In genomic region chr22:44684506-44685383, GRCh38 we compare ENCODE assay signal across 8 cellular contexts. TPM values are rescaled to one million over a fixed set of nuclear protein-coding genes. Genes with fewer than 3 reads are reported as not detected.
DNase-seq lines count a peak whose midpoint lies in the region; ATAC-seq and TF ChIP-seq lines count a peak whose summit lies in the region.

No MANE protein-coding gene starts in this region.

- TF ChIP-seq RAD21 in liver (IDR thresholded peaks at IDR 0.05) = peak; percentile 81 to 90

- WGBS in liver = 25% methylated on average over 23 of the region's 23 CpGs

- H3K4me3 ChIP-seq in choroid plexus epithelial cell (ENCODE audit: low read depth, low read length) (no peak overlapping the region), liver (ENCODE audit: low read depth in 1 of 3, low read length in 3 of 3) (no peak overlapping the region)

- TF ChIP-seq CTCF in choroid plexus epithelial cell (conservative IDR thresholded peaks at IDR 0.05; ENCODE audit: low read depth, low read length) (peak; percentile 98), liver (IDR thresholded peaks at IDR 0.05; ENCODE audit: low read depth, low read length, missing input control) (peak; percentile 99)

- peak; percentile 77 for DNase-seq in 8988T
- DNase-seq in NCI-H524 treated with DMSO at 0.1 percent for 48 hours (lab: John Stamatoyannopoulos, UW) = peak; percentile 41
- DNase-seq in activated CD4-positive, alpha-beta T cell treated with anti-CD3 and anti-CD28 coated beads for 48 hours = peak; percentile 93
- peak; percentile 93 for DNase-seq in choroid plexus epithelial cell (ENCODE audit: low read depth)
- DNase-seq in stimulated activated CD4-positive, alpha-beta T cell treated with anti-CD3 and anti-CD28 coated beads, TNF-alpha, amount 100 ng/mL, for 1 hour (ENCODE audit: low read depth in 3 of 3, low spot score in 1 of 3) = peak; percentile 61 to 66 (median 63)

- peaks cover 0 to 3% (median 2%) of the 10 kb centered on the region in 4 donors for H3K4me1 ChIP-seq in liver (ENCODE audit: control insufficient read depth in 4 of 4, insufficient read depth in 4 of 4, low read length in 3 of 4)

- no peaks in the 10 kb centered on the region for H3K27me3 ChIP-seq in liver (ENCODE audit: control insufficient read depth in 4 of 4, insufficient read depth in 4 of 4, low read length in 3 of 4)

- ATAC-seq in GM18498 (IDR thresholded peaks at IDR 0.05; ENCODE audit: unreplicated experiment) (peak; percentile 59), HG03103 (IDR thresholded peaks at IDR 0.05; ENCODE audit: low read depth, unreplicated experiment) (peak; percentile 55)

- no peak overlapping the region for H3K9ac ChIP-seq in liver (ENCODE audit: low read depth in 1 of 2, low read length in 2 of 2)

- no peaks in the 10 kb centered on the region for H3K9me3 ChIP-seq in liver (ENCODE audit: control insufficient read depth in 4 of 4, low read length in 3 of 4)

- no peaks in the 10 kb centered on the region for H3K36me3 ChIP-seq in liver (ENCODE audit: control insufficient read depth in 4 of 4, insufficient read depth in 3 of 4, low read depth in 1 of 4, low read length in 3 of 4)

- peak overlapping the region in 1 of 2 donors; percentile 47 for H3K27ac ChIP-seq in liver (ENCODE audit: low read depth in 1 of 2, low read length in 2 of 2)

TF ChIP-seq in liver, 16 proteins besides CTCF, POLR2A, EP300 and RAD21:
- TF ChIP-seq RXRA (IDR thresholded peaks at IDR 0.05) (peak; percentile 69 to 73), MAX (IDR thresholded peaks at IDR 0.05) (no peak), HNF4G (IDR thresholded peaks at IDR 0.05) (no peak), JUND (IDR thresholded peaks at IDR 0.05) (peak; percentile 54 to 75), SP1 (IDR thresholded peaks at IDR 0.05) (peak; percentile 53), NR2F2 (IDR thresholded peaks at IDR 0.05) (peak; percentile 81), GABPA (IDR thresholded peaks at IDR 0.05 in 1 of 2, conservative IDR thresholded peaks at IDR 0.05 in 1 of 2) (no peak)
- TF ChIP-seq, protein P1, sequence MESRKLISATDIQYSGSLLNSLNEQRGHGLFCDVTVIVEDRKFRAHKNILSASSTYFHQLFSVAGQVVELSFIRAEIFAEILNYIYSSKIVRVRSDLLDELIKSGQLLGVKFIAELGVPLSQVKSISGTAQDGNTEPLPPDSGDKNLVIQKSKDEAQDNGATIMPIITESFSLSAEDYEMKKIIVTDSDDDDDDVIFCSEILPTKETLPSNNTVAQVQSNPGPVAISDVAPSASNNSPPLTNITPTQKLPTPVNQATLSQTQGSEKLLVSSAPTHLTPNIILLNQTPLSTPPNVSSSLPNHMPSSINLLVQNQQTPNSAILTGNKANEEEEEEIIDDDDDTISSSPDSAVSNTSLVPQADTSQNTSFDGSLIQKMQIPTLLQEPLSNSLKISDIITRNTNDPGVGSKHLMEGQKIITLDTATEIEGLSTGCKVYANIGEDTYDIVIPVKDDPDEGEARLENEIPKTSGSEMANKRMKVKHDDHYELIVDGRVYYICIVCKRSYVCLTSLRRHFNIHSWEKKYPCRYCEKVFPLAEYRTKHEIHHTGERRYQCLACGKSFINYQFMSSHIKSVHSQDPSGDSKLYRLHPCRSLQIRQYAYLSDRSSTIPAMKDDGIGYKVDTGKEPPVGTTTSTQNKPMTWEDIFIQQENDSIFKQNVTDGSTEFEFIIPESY (IDR thresholded peaks at IDR 0.05) = no peak
- TF ChIP-seq, protein P2, sequence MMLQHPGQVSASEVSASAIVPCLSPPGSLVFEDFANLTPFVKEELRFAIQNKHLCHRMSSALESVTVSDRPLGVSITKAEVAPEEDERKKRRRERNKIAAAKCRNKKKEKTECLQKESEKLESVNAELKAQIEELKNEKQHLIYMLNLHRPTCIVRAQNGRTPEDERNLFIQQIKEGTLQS (IDR thresholded peaks at IDR 0.05) = no peak

RNA-seq across cellular contexts. Expression of gene PRR5, which starts 17.3 kb away (rescaled TPM):
- 10 to 100 TPM; 20.5 to 49.1 TPM for total RNA-seq in liver
- 10 to 100 TPM; 11.5 to 18.1 TPM for polyA plus RNA-seq in liver

Comparison
In these comparisons a context has a peak if more than half of its experiments do, and no peak if none do; other contexts are left out.
1. DNase-seq: peak in every context shown above with its lines; median percentile 93 in activated CD4-positive, alpha-beta T cell treated with anti-CD3 and anti-CD28 coated beads for 48 hours; 93 in choroid plexus epithelial cell; 77 in 8988T; 63 in stimulated activated CD4-positive, alpha-beta T cell treated with anti-CD3 and anti-CD28 coated beads, TNF-alpha, amount 100 ng/mL, for 1 hour; 41 in NCI-H524 treated with DMSO at 0.1 percent for 48 hours.